Comparison of ENCODE assay signal across 1 cellular context in genomic region chr12:53727310-53728041, GRCh38.
TF ChIP-seq lines count a peak whose summit lies in the region.

TSS of gene CALCOCO1 (minus strand) at chr12:53727452. CDS start at chr12:53725242, 2,210 bp downstream.

TF ChIP-seq in K562, 482 proteins besides CTCF, POLR2A, EP300 and RAD21 (continued from another document and continues in another):
- TF ChIP-seq ZBTB11 (CRISPR knock-in tag; IDR thresholded peaks at IDR 0.05) (peak in 1 of 3 experiments; percentile 91; a peak in 2 of 6 replicates), ETV5 (CRISPR knock-in tag; IDR thresholded peaks at IDR 0.05; ENCODE audit: low read depth) (no peak), SMARCC2 (IDR thresholded peaks at IDR 0.05; ENCODE audit: low read depth) (no peak), RBM17 (IDR thresholded peaks at IDR 0.05; ENCODE audit: borderline replicate concordance, low read depth, low read length) (no peak), KAT7 (CRISPR knock-in tag; IDR thresholded peaks at IDR 0.05; ENCODE audit: borderline replicate concordance) (no peak), TAF9B (IDR thresholded peaks at IDR 0.05; ENCODE audit: partially characterized antibody) (peak; percentile 36), STAT5B (CRISPR knock-in tag; IDR thresholded peaks at IDR 0.05) (no peak), DNMT1 (IDR thresholded peaks at IDR 0.05) (no peak), ZNF165 (CRISPR knock-in tag; IDR thresholded peaks at IDR 0.05; ENCODE audit: borderline replicate concordance) (no peak), ZNF347 (CRISPR knock-in tag; IDR thresholded peaks at IDR 0.05; ENCODE audit: low read depth) (no peak), ZNF395 (CRISPR knock-in tag; IDR thresholded peaks at IDR 0.05) (peak; percentile 96), ZBTB33 (CRISPR knock-in tag; IDR thresholded peaks at IDR 0.05) (no peak), ZC3H4 (CRISPR knock-in tag; IDR thresholded peaks at IDR 0.05; ENCODE audit: borderline replicate concordance) (no peak), ZKSCAN3 (CRISPR knock-in tag; IDR thresholded peaks at IDR 0.05) (no peak), SP1 (CRISPR knock-in tag; IDR thresholded peaks at IDR 0.05) (peak; percentile 99), TEAD2 (tag; IDR thresholded peaks at IDR 0.05) (peak; percentile 71; the same call in 1 of the 2 replicates), ARID1B (IDR thresholded peaks at IDR 0.05) (peak; percentile 27; the same call in 1 of the 2 replicates), MEIS2 (IDR thresholded peaks at IDR 0.05; ENCODE audit: partially characterized antibody) (peak; percentile 80), MBD2 (IDR thresholded peaks at IDR 0.05; ENCODE audit: borderline replicate concordance, low read depth) (peak; percentile 98), PTTG1 (tag; IDR thresholded peaks at IDR 0.05; ENCODE audit: low read depth) (0 out of 2 replicates have a peak, but pooled peaks have one; percentile 8), E2F4 (CRISPR knock-in tag; IDR thresholded peaks at IDR 0.05; ENCODE audit: low read depth) (no peak), ZBTB34 (CRISPR knock-in tag; IDR thresholded peaks at IDR 0.05) (no peak), ZBTB49 (CRISPR knock-in tag; IDR thresholded peaks at IDR 0.05; ENCODE audit: borderline replicate concordance) (no peak), MAX (CRISPR knock-in tag; IDR thresholded peaks at IDR 0.05) (peak; percentile 70), THRA (IDR thresholded peaks at IDR 0.05) (no peak), POU5F1 (IDR thresholded peaks at IDR 0.05; ENCODE audit: borderline replicate concordance, low read depth, low read length, partially characterized antibody) (peak; percentile 92), SRSF7 (optimal IDR thresholded peaks at IDR 0.05; ENCODE audit: low read depth, low read length) (no peak), THAP12 (CRISPR knock-in tag; IDR thresholded peaks at IDR 0.05) (no peak), CTBP1 (IDR thresholded peaks at IDR 0.05; ENCODE audit: borderline replicate concordance) (peak; percentile 66; the same call in 1 of the 2 replicates), HMBOX1 (IDR thresholded peaks at IDR 0.05) (no peak), ZBTB17 (CRISPR knock-in tag; IDR thresholded peaks at IDR 0.05) (peak; percentile 86), CBX1 (IDR thresholded peaks at IDR 0.05; ENCODE audit: low read depth) (no peak), ARID3A (IDR thresholded peaks at IDR 0.05; ENCODE audit: borderline replicate concordance, low read depth, low read length) (no peak), TGIF2 (CRISPR knock-in tag; IDR thresholded peaks at IDR 0.05) (no peak), TFAM (CRISPR knock-in tag; conservative IDR thresholded peaks at IDR 0.05) (no peak), ZNF24 (IDR thresholded peaks at IDR 0.05) (no peak), CBX3 (IDR thresholded peaks at IDR 0.05; ENCODE audit: borderline replicate concordance in 1 of 2, low read length in 2 of 2) (no peak; a peak in 1 of 3 replicates), PHB2 (IDR thresholded peaks at IDR 0.05; ENCODE audit: low read depth) (no peak), ZNF766 (CRISPR knock-in tag; conservative IDR thresholded peaks at IDR 0.05) (peak; percentile 99), ZNF583 (CRISPR knock-in tag; IDR thresholded peaks at IDR 0.05) (peak; percentile 88), ZNF449 (CRISPR knock-in tag; IDR thresholded peaks at IDR 0.05) (no peak), NELFE (IDR thresholded peaks at IDR 0.05; ENCODE audit: insufficient read depth, insufficient read length) (no peak)
